Comparison of ENCODE assay signal across 13 cellular contexts in the genomic region with DNA sequence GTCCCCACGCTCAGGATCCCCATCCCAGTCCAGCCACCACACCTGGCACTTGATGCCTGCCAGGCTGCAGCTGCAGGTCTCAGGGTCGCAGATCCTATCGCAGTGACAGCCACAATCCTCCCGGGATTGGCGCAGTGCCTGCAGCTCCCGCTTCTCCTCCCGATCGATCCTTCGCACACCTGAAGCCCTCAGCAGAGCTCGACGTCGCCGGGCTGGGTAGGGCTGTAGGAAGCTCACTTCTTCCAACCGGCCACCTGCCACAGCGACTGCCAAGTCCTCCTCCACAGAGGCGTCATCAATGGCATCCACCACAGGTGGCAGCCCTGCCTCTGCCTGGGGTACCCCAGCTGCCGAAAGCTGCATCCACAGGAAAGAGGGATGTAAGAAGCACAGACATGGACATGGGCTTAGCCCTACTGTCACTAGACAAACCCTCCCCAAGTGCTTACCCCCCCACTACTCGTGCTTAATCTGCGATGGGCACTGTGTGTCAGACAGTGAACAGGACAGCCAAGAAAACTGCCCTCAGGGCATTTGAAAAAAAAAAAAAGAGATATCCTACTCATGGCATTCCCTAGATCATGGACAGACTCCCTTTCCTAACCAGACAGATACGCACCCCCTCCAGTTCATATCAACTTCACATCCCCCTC. TPM values are rescaled to one million over a fixed set of nuclear protein-coding genes. Genes with fewer than 3 reads are reported as not detected.
DNase-seq lines count a peak whose midpoint lies in the region; ATAC-seq and TF ChIP-seq lines count a peak whose summit lies in the region.
"Had no signal": no experiment of that assay in that cellular context is flagged by ENCODE, and none has a peak within 500 bp of the region (broad histone marks: within the 10 kb centered on the region; RNA-seq: fewer than 3 reads in every experiment).

No MANE protein-coding gene starts in this region.

- TF ChIP-seq CTCF in endothelial cell (IDR thresholded peaks at IDR 0.05; ENCODE audit: unreplicated experiment) = no peak
- no peak for TF ChIP-seq CTCF in CD14-positive monocyte (IDR thresholded peaks at IDR 0.05)
- TF ChIP-seq CTCF in WTC11 (IDR thresholded peaks at IDR 0.05) = no peak

- no peak for ATAC-seq in CD4-positive, CD25-positive, alpha-beta regulatory T cell (ENCODE audit: low read depth in 2 of 2)
- no peak for ATAC-seq in WTC11

- no peaks in the 10 kb centered on the region for H3K9me3 Mint-ChIP-seq in CD4-positive, CD25-positive, alpha-beta regulatory T cell
- H3K9me3 Mint-ChIP-seq in endothelial cell (ENCODE audit: unreplicated experiment) (no peaks in the 10 kb centered on the region), CD14-positive monocyte (peaks cover 0 to 1% (median 0%) of the 10 kb centered on the region in 7 donors), WTC11 (no peaks in the 10 kb centered on the region)

- peaks cover 38% of the 10 kb centered on the region for H3K36me3 Mint-ChIP-seq in CD4-positive, CD25-positive, alpha-beta regulatory T cell
- peaks cover 45% of the 10 kb centered on the region for H3K36me3 Mint-ChIP-seq in endothelial cell (ENCODE audit: low read depth, unreplicated experiment)
- peaks cover 72 to 92% of the 10 kb centered on the region in 2 donors for H3K36me3 Mint-ChIP-seq in CD14-positive monocyte
- peaks cover 34% of the 10 kb centered on the region for H3K36me3 Mint-ChIP-seq in WTC11

- H3K4me1 Mint-ChIP-seq in CD4-positive, CD25-positive, alpha-beta regulatory T cell = peaks cover 11 to 63% (median 45%) of the 10 kb centered on the region in 4 donors
- H3K4me1 Mint-ChIP-seq in endothelial cell (ENCODE audit: unreplicated experiment) (peaks cover 65% of the 10 kb centered on the region), CD14-positive monocyte (peaks cover 68% of the 10 kb centered on the region), WTC11 (peaks cover 36% of the 10 kb centered on the region)

- intact Hi-C loops in CD14-positive monocyte (cut with micrococcal nuclease) = loop anchor here in 1 of 2 donors (5.0 kb wide), 1 partner anchor 33 kb away; no protein-coding TSS in a partner anchor

- no peak overlapping the region for H3K4me3 ChIP-seq in CD4-positive, CD25-positive, alpha-beta regulatory T cell (ENCODE audit: low read depth, low read length)
- H3K4me3 ChIP-seq: right atrium auricular region had no signal

- CTCF ChIA-PET in WTC11 (lab: Charles Lee) = interaction anchor here (1.0 kb wide), 1 partner anchor 144 kb away, joined by 3 read pairs; no protein-coding TSS in a partner anchor

- DNase-seq in NCI-H1092 treated with DMSO at 0.1 percent for 48 hours (lab: John Stamatoyannopoulos, UW) (peak; percentile 19), NCI-H1092 (lab: John Stamatoyannopoulos, UW) (no peak), NCI-H510A (lab: John Stamatoyannopoulos, UW) (peak; percentile 64), endothelial cell (ENCODE audit: low spot score) (no peak), CD14-positive monocyte (ENCODE audit: low spot score) (no peak), NCI-H187 (lab: John Stamatoyannopoulos, UW) (no peak), WTC11 (ENCODE audit: low spot score) (no peak)
- no peak for DNase-seq in CD4-positive, CD25-positive, alpha-beta regulatory T cell
- DNase-seq: 8988T, midbrain, NCI-H526 had no signal

- H3K4me3 Mint-ChIP-seq in CD4-positive, CD25-positive, alpha-beta regulatory T cell = peak overlapping the region in 1 of 4 donors; percentile 41
- H3K4me3 Mint-ChIP-seq in endothelial cell (ENCODE audit: unreplicated experiment) = peak overlapping the region; percentile 71
- H3K4me3 Mint-ChIP-seq in CD14-positive monocyte = peak overlapping the region in 1 of 2 donors; percentile 32
- H3K4me3 Mint-ChIP-seq in WTC11 = no peak overlapping the region

- peaks cover 7% of the 10 kb centered on the region for H3K27me3 Mint-ChIP-seq in CD4-positive, CD25-positive, alpha-beta regulatory T cell
- H3K27me3 Mint-ChIP-seq in endothelial cell (ENCODE audit: unreplicated experiment) (peaks cover 19% of the 10 kb centered on the region), CD14-positive monocyte (ENCODE audit: low read depth in 3 of 3) (no peaks in the 10 kb centered on the region), WTC11 (ENCODE audit: low read depth) (no peaks in the 10 kb centered on the region)

- peaks cover 40% of the 10 kb centered on the region for H3K4me1 ChIP-seq in CD4-positive, CD25-positive, alpha-beta regulatory T cell (ENCODE audit: control insufficient read depth, insufficient read depth, low read length, poor library complexity, severe bottlenecking)

- POLR2A ChIA-PET in WTC11 (lab: Charles Lee) = no interaction called here

- H3K27ac Mint-ChIP-seq in CD4-positive, CD25-positive, alpha-beta regulatory T cell = peak overlapping the region; percentile 65 to 80 (median 72)
- H3K27ac Mint-ChIP-seq in endothelial cell (ENCODE audit: unreplicated experiment) (peak overlapping the region; percentile 72), CD14-positive monocyte (peak overlapping the region in 1 of 7 donors; percentile 46), WTC11 (no peak overlapping the region)

- peaks cover 53% of the 10 kb centered on the region for H3K36me3 ChIP-seq in CD4-positive, CD25-positive, alpha-beta regulatory T cell (ENCODE audit: control insufficient read depth, insufficient read depth, low read length)

- no peaks in the 10 kb centered on the region for H3K9me3 ChIP-seq in CD4-positive, CD25-positive, alpha-beta regulatory T cell (ENCODE audit: control insufficient read depth in 2 of 2, low read length in 2 of 2)
- H3K9me3 ChIP-seq: right atrium auricular region had no signal

- no peaks in the 10 kb centered on the region for H3K27me3 ChIP-seq in CD4-positive, CD25-positive, alpha-beta regulatory T cell (ENCODE audit: control insufficient read depth, insufficient read depth, low read length)
- H3K27me3 ChIP-seq: right atrium auricular region had no signal

- no peak overlapping the region for H3K27ac ChIP-seq in CD4-positive, CD25-positive, alpha-beta regulatory T cell (ENCODE audit: insufficient read depth, low read length, poor library complexity, severe bottlenecking)
- H3K27ac ChIP-seq: right atrium auricular region had no signal

TF ChIP-seq in WTC11, 78 proteins besides CTCF, POLR2A, EP300 and RAD21 (continues in another document):
- TF ChIP-seq, protein P1, sequence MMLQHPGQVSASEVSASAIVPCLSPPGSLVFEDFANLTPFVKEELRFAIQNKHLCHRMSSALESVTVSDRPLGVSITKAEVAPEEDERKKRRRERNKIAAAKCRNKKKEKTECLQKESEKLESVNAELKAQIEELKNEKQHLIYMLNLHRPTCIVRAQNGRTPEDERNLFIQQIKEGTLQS (CRISPR knock-in tag; conservative IDR thresholded peaks at IDR 0.05) = no peak
- TF ChIP-seq, protein P2, sequence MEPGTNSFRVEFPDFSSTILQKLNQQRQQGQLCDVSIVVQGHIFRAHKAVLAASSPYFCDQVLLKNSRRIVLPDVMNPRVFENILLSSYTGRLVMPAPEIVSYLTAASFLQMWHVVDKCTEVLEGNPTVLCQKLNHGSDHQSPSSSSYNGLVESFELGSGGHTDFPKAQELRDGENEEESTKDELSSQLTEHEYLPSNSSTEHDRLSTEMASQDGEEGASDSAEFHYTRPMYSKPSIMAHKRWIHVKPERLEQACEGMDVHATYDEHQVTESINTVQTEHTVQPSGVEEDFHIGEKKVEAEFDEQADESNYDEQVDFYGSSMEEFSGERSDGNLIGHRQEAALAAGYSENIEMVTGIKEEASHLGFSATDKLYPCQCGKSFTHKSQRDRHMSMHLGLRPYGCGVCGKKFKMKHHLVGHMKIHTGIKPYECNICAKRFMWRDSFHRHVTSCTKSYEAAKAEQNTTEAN (CRISPR knock-in tag; IDR thresholded peaks at IDR 0.05) = no peak
- no peak for TF ChIP-seq NFATC4 (CRISPR knock-in tag; IDR thresholded peaks at IDR 0.05)
- no peak for TF ChIP-seq HMGA2 (CRISPR knock-in tag; IDR thresholded peaks at IDR 0.05)
- no peak for TF ChIP-seq FOXJ3 (CRISPR knock-in tag; IDR thresholded peaks at IDR 0.05; ENCODE audit: borderline replicate concordance)
- TF ChIP-seq ZNF671 (CRISPR knock-in tag; IDR thresholded peaks at IDR 0.05) = no peak
- no peak for TF ChIP-seq ESRRA (CRISPR knock-in tag; IDR thresholded peaks at IDR 0.05; ENCODE audit: borderline replicate concordance)
- TF ChIP-seq, protein P3, sequence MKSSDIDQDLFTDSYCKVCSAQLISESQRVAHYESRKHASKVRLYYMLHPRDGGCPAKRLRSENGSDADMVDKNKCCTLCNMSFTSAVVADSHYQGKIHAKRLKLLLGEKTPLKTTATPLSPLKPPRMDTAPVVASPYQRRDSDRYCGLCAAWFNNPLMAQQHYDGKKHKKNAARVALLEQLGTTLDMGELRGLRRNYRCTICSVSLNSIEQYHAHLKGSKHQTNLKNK (CRISPR knock-in tag; IDR thresholded peaks at IDR 0.05) = no peak
- TF ChIP-seq CREM (CRISPR knock-in tag; IDR thresholded peaks at IDR 0.05) = no peak

RNA-seq across cellular contexts. Expression of a gene that starts 9.2 kb away (rescaled TPM):
- total RNA-seq in CD4-positive, CD25-positive, alpha-beta regulatory T cell = 300 TPM
- polyA plus RNA-seq in CD4-positive, CD25-positive, alpha-beta regulatory T cell = 10 to 100 TPM; 12.5 to 24.1 (median 14.7) TPM
- 20.8 TPM for total RNA-seq in endothelial cell (ENCODE audit: unreplicated experiment)
- polyA plus RNA-seq in CD14-positive monocyte = 100 to 1,000 TPM; 104 to 113 TPM
- total RNA-seq in WTC11 (2021) = 8.0 to 8.7 TPM (median 8.5 TPM) in 3 replicates

RNA-seq across cellular contexts. Expression of a gene that starts 36.7 kb away (rescaled TPM):
- 4.1 TPM for total RNA-seq in CD4-positive, CD25-positive, alpha-beta regulatory T cell
- polyA plus RNA-seq in CD4-positive, CD25-positive, alpha-beta regulatory T cell = 1 to 10 TPM in 2 of 4 donors, under 1 TPM in 2; 0.41 to 2.7 (median 1.0) TPM
- 41.7 TPM for total RNA-seq in endothelial cell (ENCODE audit: unreplicated experiment)
- polyA plus RNA-seq in CD14-positive monocyte = 1 to 10 TPM in 1 of 2 donors, under 1 TPM in 1; 0.67 to 2.2 TPM
- total RNA-seq in WTC11 (2021) = 3.8 to 4.6 TPM (median 4.4 TPM) in 3 replicates

RNA-seq across cellular contexts. Expression of a gene that starts 36.8 kb away (rescaled TPM):
- 34.0 TPM for total RNA-seq in CD4-positive, CD25-positive, alpha-beta regulatory T cell
- 10 to 100 TPM; 18.5 to 29.7 (median 20.5) TPM for polyA plus RNA-seq in CD4-positive, CD25-positive, alpha-beta regulatory T cell
- 130 TPM for total RNA-seq in endothelial cell (ENCODE audit: unreplicated experiment)
- polyA plus RNA-seq in CD14-positive monocyte = 10 to 100 TPM; 23.2 to 31.2 TPM
- total RNA-seq in WTC11 (2021) = 44.6 to 50.7 TPM (median 47.4 TPM) in 3 replicates

RNA-seq across cellular contexts. Expression of a gene that starts 48.2 kb away (rescaled TPM):
- total RNA-seq in CD4-positive, CD25-positive, alpha-beta regulatory T cell = not detected
- polyA plus RNA-seq in CD4-positive, CD25-positive, alpha-beta regulatory T cell = not detected
- total RNA-seq in endothelial cell (ENCODE audit: unreplicated experiment) (0.21 TPM), WTC11 (2021) (not detected in 3 replicates)
- polyA plus RNA-seq in CD14-positive monocyte = not detected
- total RNA-seq: Daoy had no signal

Comparison
In these comparisons a context has a peak if more than half of its experiments do, and no peak if none do; other contexts are left out.
1. DNase-seq: peak in NCI-H1092 treated with DMSO at 0.1 percent for 48 hours (single experiment) and NCI-H510A (single experiment); none in NCI-H1092 (single experiment), CD4-positive, CD25-positive, alpha-beta regulatory T cell (0 of 3), endothelial cell (single experiment), CD14-positive monocyte (single experiment), NCI-H187 (0 of 2) and WTC11 (single experiment).
2. RNA of a gene that starts 9.2 kb away (total RNA-seq): 300 TPM in CD4-positive, CD25-positive, alpha-beta regulatory T cell (single experiment); 20.8 TPM in endothelial cell (single experiment) and 8.0 to 8.7 TPM in WTC11; every median in the first group is over 10 times any median in the second.